In the genomic region with DNA sequence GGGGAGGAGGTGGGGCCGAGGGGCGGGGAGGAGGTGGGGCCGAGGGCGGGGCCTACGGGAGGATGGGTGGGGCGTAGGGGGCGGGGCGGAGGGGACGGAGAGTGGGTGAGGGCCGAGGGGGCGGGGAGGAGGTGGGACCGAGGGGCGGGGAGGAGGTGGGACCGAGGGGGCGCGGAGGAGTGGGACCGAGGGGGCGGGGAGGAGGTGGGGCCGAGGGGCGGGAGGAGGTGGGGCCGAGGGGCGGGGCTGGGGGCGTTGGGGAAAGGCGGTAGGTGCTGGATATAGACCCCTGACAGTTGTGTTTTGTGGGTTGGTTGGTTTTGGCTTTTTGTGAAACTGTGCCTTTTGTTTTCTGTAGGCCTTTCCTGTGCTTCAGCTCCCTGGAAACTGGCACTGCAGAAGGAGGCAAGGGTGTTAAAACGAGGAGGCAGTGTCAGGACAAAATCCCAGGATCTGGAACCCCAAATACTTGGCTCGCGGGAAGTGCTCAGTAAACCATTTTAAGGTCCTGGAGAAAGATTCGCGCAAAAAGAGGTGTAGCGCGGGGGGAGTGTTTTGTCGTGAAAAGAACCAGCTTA, we compare ENCODE assay signal across 8 cellular contexts. TPM values are rescaled to one million over a fixed set of nuclear protein-coding genes. Genes with fewer than 3 reads are reported as not detected.
DNase-seq lines count a peak whose midpoint lies in the region; ATAC-seq and TF ChIP-seq lines count a peak whose summit lies in the region.

No MANE protein-coding gene starts in this region.

- H3K27ac ChIP-seq in suprapubic skin = no peak overlapping the region

- H3K4me1 ChIP-seq in suprapubic skin = peaks cover 16% of the 10 kb centered on the region

- peak; percentile 24 for ATAC-seq in activated T-helper 17 cell treated with anti-CD3 and anti-CD28 coated beads, Interleukin-2, amount 50 U/mL, for 72 hours (replicated peaks)
- ATAC-seq in omental fat pad (ENCODE audit: low FRiP score) (peak; percentile 58), HG02798 (IDR thresholded peaks at IDR 0.05; ENCODE audit: poor library complexity, unreplicated experiment) (no peak)

- peak overlapping the region; percentile 67 for H3K4me3 ChIP-seq in suprapubic skin

- TF ChIP-seq EP300 in suprapubic skin (IDR thresholded peaks at IDR 0.05) = no peak

- H3K27me3 ChIP-seq in suprapubic skin = no peaks in the 10 kb centered on the region

- no peak for TF ChIP-seq POLR2A in suprapubic skin (IDR thresholded peaks at IDR 0.05)

- no peaks in the 10 kb centered on the region for H3K27me3 Mint-ChIP-seq in activated T-helper 17 cell treated with anti-CD3 and anti-CD28 coated beads, Interleukin-2, amount 50 U/mL, for 72 hours

- no peaks in the 10 kb centered on the region for H3K36me3 ChIP-seq in suprapubic skin

- no peak overlapping the region for H3K27ac Mint-ChIP-seq in activated T-helper 17 cell treated with anti-CD3 and anti-CD28 coated beads, Interleukin-2, amount 50 U/mL, for 72 hours

- WGBS in suprapubic skin = 50% methylated on average over 17 of the region's 32 CpGs

- peaks cover 7% of the 10 kb centered on the region for H3K36me3 Mint-ChIP-seq in activated T-helper 17 cell treated with anti-CD3 and anti-CD28 coated beads, Interleukin-2, amount 50 U/mL, for 72 hours (ENCODE audit: low read depth)

- no peak for TF ChIP-seq CTCF in omental fat pad (IDR thresholded peaks at IDR 0.05)
- TF ChIP-seq CTCF in suprapubic skin (IDR thresholded peaks at IDR 0.05) = no peak

- no peaks in the 10 kb centered on the region for H3K9me3 ChIP-seq in suprapubic skin

- H3K4me1 Mint-ChIP-seq in activated T-helper 17 cell treated with anti-CD3 and anti-CD28 coated beads, Interleukin-2, amount 50 U/mL, for 72 hours = peaks cover 7% of the 10 kb centered on the region

- H3K9me3 Mint-ChIP-seq in activated T-helper 17 cell treated with anti-CD3 and anti-CD28 coated beads, Interleukin-2, amount 50 U/mL, for 72 hours = no peaks in the 10 kb centered on the region

- H3K4me3 Mint-ChIP-seq in activated T-helper 17 cell treated with anti-CD3 and anti-CD28 coated beads, Interleukin-2, amount 50 U/mL, for 72 hours = peak overlapping the region; percentile 77

- DNase-seq in DMS53 (lab: John Stamatoyannopoulos, UW) = peak; percentile 85
- DNase-seq in DMS53 treated with DMSO at 0.1 percent for 48 hours (lab: John Stamatoyannopoulos, UW; ENCODE audit: unreplicated experiment) = no peak
- DNase-seq in NCI-H748 treated with DMSO at 0.1 percent for 48 hours (lab: John Stamatoyannopoulos, UW) = peak; percentile 14
- peak; percentile 85 for DNase-seq in germinal center (ENCODE audit: low spot score)
- DNase-seq in omental fat pad (ENCODE audit: low spot score) = peak; percentile 36
- peak; percentile 85 to 88 for DNase-seq in suprapubic skin (ENCODE audit: low spot score in 2 of 2)

RNA-seq across cellular contexts. Expression of gene MMGT1, which starts 0.6 kb away (rescaled TPM):
- 10 to 100 TPM; 14.6 to 17.7 TPM for total RNA-seq in activated T-helper 17 cell treated with anti-CD3 and anti-CD28 coated beads, Interleukin-2, amount 50 U/mL, for 72 hours
- 10 to 100 TPM; 24.1 to 30.6 (median 25.4) TPM for total RNA-seq in omental fat pad
- total RNA-seq in suprapubic skin = 10 to 100 TPM; 17.4 to 26.7 (median 23.3) TPM

RNA-seq across cellular contexts. Expression of gene SLC9A6, which starts 10.9 kb away (rescaled TPM):
- total RNA-seq in activated T-helper 17 cell treated with anti-CD3 and anti-CD28 coated beads, Interleukin-2, amount 50 U/mL, for 72 hours = 10 to 100 TPM in 1 of 2 donors, 1 to 10 TPM in 1; 9.6 to 15.0 TPM
- total RNA-seq in omental fat pad = 10 to 100 TPM in 3 of 4 donors, 1 to 10 TPM in 1; 9.5 to 18.6 (median 10.8) TPM
- total RNA-seq in suprapubic skin = 10 to 100 TPM; 12.5 to 17.1 (median 15.3) TPM
